Comparison of ENCODE assay signal across 1 cellular context in the genomic region with DNA sequence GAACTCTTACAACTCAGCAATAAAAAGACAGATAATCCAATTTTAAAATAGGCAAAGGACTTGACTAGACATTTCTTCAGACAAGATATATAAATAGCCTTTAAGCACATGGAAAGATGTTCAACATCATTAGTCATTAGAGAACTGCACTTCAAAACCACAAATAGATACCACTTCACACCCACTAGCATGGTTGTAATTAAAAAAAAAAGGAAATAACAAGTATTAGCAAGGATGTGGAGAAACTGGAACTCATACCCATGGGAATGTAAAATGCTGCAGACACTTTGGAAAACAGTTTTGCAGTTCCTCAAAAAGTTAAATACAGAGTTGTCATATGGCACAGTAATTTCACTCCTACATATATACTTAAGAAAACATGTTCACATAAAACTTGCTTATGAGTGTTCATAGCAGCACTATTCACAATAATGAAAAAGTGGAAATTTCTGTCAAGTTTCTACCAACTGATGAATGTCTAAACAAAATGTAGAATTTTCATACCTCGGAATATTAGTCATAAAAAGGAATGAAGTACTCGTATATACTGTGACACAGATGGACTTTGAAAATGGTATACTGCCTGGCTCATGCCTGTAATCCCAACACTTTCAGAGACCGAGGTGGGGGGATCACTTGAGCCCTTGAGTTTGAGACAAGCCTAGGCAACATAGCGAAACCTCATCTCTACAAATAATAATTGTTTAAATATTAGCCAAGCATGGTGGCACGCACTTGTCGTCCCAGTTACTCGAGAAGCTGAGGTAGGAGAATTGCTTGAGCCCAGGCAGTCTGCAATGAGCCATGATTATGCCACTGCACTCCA.
TF ChIP-seq lines count a peak whose summit lies in the region.

No MANE protein-coding gene starts in this region.

TF ChIP-seq in HepG2, 621 proteins besides CTCF, POLR2A, EP300 and RAD21:
- TF ChIP-seq ZNF331 (CRISPR knock-in tag; IDR thresholded peaks at IDR 0.05) (no peak), ZNF496 (CRISPR knock-in tag; IDR thresholded peaks at IDR 0.05; ENCODE audit: insufficient replicate concordance) (no peak), DPF2 (CRISPR knock-in tag; IDR thresholded peaks at IDR 0.05; ENCODE audit: borderline replicate concordance, low read depth) (no peak), ZNF660 (CRISPR knock-in tag; IDR thresholded peaks at IDR 0.05; ENCODE audit: borderline replicate concordance, low read depth) (no peak), KMT2B (CRISPR knock-in tag; IDR thresholded peaks at IDR 0.05) (no peak), ZNF569 (CRISPR knock-in tag; IDR thresholded peaks at IDR 0.05; ENCODE audit: borderline replicate concordance) (no peak), ZNF7 (CRISPR knock-in tag; IDR thresholded peaks at IDR 0.05) (no peak), ZNF776 (CRISPR knock-in tag; IDR thresholded peaks at IDR 0.05) (no peak), ATM (IDR thresholded peaks at IDR 0.05; ENCODE audit: borderline replicate concordance) (no peak), NFYB (CRISPR knock-in tag; IDR thresholded peaks at IDR 0.05) (no peak), REL (CRISPR knock-in tag; conservative IDR thresholded peaks at IDR 0.05) (no peak)
- TF ChIP-seq, protein P1, sequence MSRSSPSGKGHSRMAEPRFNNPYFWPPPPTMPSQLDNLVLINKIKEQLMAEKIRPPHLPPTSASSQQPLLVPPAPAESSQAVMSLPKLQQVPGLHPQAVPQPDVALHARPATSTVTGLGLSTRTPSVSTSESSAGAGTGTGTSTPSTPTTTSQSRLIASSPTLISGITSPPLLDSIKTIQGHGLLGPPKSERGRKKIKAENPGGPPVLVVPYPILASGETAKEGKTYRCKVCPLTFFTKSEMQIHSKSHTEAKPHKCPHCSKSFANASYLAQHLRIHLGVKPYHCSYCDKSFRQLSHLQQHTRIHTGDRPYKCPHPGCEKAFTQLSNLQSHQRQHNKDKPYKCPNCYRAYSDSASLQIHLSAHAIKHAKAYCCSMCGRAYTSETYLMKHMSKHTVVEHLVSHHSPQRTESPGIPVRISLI (CRISPR knock-in tag; IDR thresholded peaks at IDR 0.05; ENCODE audit: borderline replicate concordance) = no peak
- TF ChIP-seq, protein P2, sequence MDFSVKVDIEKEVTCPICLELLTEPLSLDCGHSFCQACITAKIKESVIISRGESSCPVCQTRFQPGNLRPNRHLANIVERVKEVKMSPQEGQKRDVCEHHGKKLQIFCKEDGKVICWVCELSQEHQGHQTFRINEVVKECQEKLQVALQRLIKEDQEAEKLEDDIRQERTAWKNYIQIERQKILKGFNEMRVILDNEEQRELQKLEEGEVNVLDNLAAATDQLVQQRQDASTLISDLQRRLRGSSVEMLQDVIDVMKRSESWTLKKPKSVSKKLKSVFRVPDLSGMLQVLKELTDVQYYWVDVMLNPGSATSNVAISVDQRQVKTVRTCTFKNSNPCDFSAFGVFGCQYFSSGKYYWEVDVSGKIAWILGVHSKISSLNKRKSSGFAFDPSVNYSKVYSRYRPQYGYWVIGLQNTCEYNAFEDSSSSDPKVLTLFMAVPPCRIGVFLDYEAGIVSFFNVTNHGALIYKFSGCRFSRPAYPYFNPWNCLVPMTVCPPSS (IDR thresholded peaks at IDR 0.05) = no peak
